Comparison of ENCODE assay signal across 8 cellular contexts in the genomic region with DNA sequence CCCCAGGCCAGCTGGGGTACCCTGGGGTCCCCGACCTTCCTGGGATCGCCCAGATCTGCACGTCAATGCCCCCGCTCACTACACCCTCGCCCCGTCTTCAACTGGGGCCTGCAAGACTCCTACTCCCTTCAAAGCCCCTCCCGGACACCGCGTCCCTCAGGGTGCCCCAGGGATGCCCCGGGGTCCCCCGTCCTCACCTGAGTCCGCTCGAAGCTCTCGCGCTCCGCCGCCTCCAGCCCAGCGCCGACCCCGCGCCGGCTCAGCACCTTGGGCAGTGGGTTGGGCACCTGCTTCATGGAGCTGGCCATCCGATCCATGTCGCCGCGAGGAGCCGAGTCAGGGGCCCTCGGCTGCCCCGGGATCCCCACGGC. TPM values are rescaled to one million over a fixed set of nuclear protein-coding genes. Genes with fewer than 3 reads are reported as not detected.
DNase-seq lines count a peak whose midpoint lies in the region; ATAC-seq and TF ChIP-seq lines count a peak whose summit lies in the region.

A gene (minus strand): TSS at position 338 of the 371 bp plus-strand sequence. CDS start 21 bp downstream, at position 317.

- H3K9me3 Mint-ChIP-seq in CD8-positive, alpha-beta memory T cell, result no peaks in the 10 kb centered on the region
- no peaks in the 10 kb centered on the region for H3K9me3 Mint-ChIP-seq in immature natural killer cell

- intact Hi-C loops in ascending aorta (cut with DNase I), result loop anchor here (1.0 to 5.0 kb wide), 3 partner anchors 90 to 139 kb away; a partner anchor contains a TSS

- CTCF ChIA-PET in CD8-positive, alpha-beta memory T cell (lab: Charles Lee), result interaction anchor here (0.7 to 1.8 kb wide), 4 partner anchors 9 to 36 kb away, joined by 3 to 9 read pairs (median 4); no protein-coding TSS in a partner anchor

- H3K4me1 ChIP-seq in CD8-positive, alpha-beta memory T cell (ENCODE audit: insufficient read depth, low read length), result peaks cover 9% of the 10 kb centered on the region
- H3K4me1 ChIP-seq in ascending aorta, result peaks cover 0 to 21% of the 10 kb centered on the region in 2 donors

- H3K9me3 ChIP-seq in CD8-positive, alpha-beta memory T cell (ENCODE audit: low read length), result no peaks in the 10 kb centered on the region
- H3K9me3 ChIP-seq in ascending aorta, result no peaks in the 10 kb centered on the region

- H3K36me3 Mint-ChIP-seq in CD8-positive, alpha-beta memory T cell, result peaks cover 2 to 4% (median 3%) of the 10 kb centered on the region in 3 donors
- H3K36me3 Mint-ChIP-seq in immature natural killer cell, result peaks cover 3 to 7% (median 5%) of the 10 kb centered on the region in 3 donors

- H3K27me3 Mint-ChIP-seq in CD8-positive, alpha-beta memory T cell, result no peaks in the 10 kb centered on the region
- H3K27me3 Mint-ChIP-seq in immature natural killer cell (ENCODE audit: low read depth in 3 of 3), result peaks cover 0 to 4% (median 3%) of the 10 kb centered on the region in 3 donors

- H3K27ac Mint-ChIP-seq in CD8-positive, alpha-beta memory T cell, result peak within 1 kb of the TSS; percentile 79 to 100 (median 98)
- H3K27ac Mint-ChIP-seq in immature natural killer cell, result peak within 1 kb of the TSS; percentile 83 to 100 (median 97)

- H3K4me3 Mint-ChIP-seq in CD8-positive, alpha-beta memory T cell, result peak within 1 kb of the TSS; percentile 89 to 99 (median 97)
- peak within 1 kb of the TSS; percentile 91 to 100 (median 97) for H3K4me3 Mint-ChIP-seq in immature natural killer cell

- H3K27me3 ChIP-seq in CD8-positive, alpha-beta memory T cell (ENCODE audit: insufficient read depth, low read length, poor library complexity, severe bottlenecking), result no peaks in the 10 kb centered on the region
- H3K27me3 ChIP-seq in ascending aorta, result no peaks in the 10 kb centered on the region

- POLR2A ChIA-PET in CD8-positive, alpha-beta memory T cell (lab: Charles Lee), result interaction anchor here (0.8 to 1.9 kb wide), 2 partner anchors 9 to 11 kb away, joined by 11 to 19 read pairs; no protein-coding TSS in a partner anchor

- peak within 1 kb of the TSS; percentile 78 for H3K27ac ChIP-seq in CD8-positive, alpha-beta memory T cell (ENCODE audit: low read depth, low read length)
- peak within 1 kb of the TSS; percentile 76 to 84 for H3K27ac ChIP-seq in ascending aorta

- peak within 1 kb of the TSS; percentile 89 for H3K4me3 ChIP-seq in CD8-positive, alpha-beta memory T cell (ENCODE audit: low read length)
- H3K4me3 ChIP-seq in ascending aorta, result peak within 1 kb of the TSS; percentile 79 to 81

- peak; percentile 5 for ATAC-seq in HG02943 (IDR thresholded peaks at IDR 0.05; ENCODE audit: low read depth, unreplicated experiment)
- ATAC-seq in stimulated activated naive CD8-positive, alpha-beta T cell treated with anti-CD3 and anti-CD28 coated beads, Interleukin-15, Interleukin-2, amounts not matched to agents 100 U/mL and 50 U/mL, for 24 hours, result peak; percentile 0

- no peak for TF ChIP-seq CTCF in ascending aorta (IDR thresholded peaks at IDR 0.05)

- peaks cover 18 to 35% (median 20%) of the 10 kb centered on the region in 3 donors for H3K4me1 Mint-ChIP-seq in CD8-positive, alpha-beta memory T cell
- H3K4me1 Mint-ChIP-seq in immature natural killer cell, result peaks cover 21 to 35% of the 10 kb centered on the region in 2 donors

- no peaks in the 10 kb centered on the region for H3K36me3 ChIP-seq in CD8-positive, alpha-beta memory T cell (ENCODE audit: insufficient read depth, low read length)
- no peaks in the 10 kb centered on the region for H3K36me3 ChIP-seq in ascending aorta

- no peak for DNase-seq in CD8-positive, alpha-beta memory T cell
- DNase-seq in ascending aorta (ENCODE audit: low spot score in 2 of 2), result peak in 1 of 2 donors; percentile 69
- DNase-seq in immature natural killer cell, result no peak
- DNase-seq in stimulated activated naive CD8-positive, alpha-beta T cell treated with anti-CD3 and anti-CD28 coated beads, Interleukin-15, Interleukin-2, amounts not matched to agents 100 U/mL and 50 U/mL, for 24 hours, result no peak
- DNase-seq in cerebellar cortex (ENCODE audit: low spot score), result no peak
- DNase-seq in NCI-H2171 treated with DMSO at 0.1 percent for 48 hours (lab: John Stamatoyannopoulos, UW), result no peak
- no peak for DNase-seq in stimulated activated CD4-positive, alpha-beta T cell treated with anti-CD3 and anti-CD28 coated beads, Interleukin-4, amount 100 ng/mL, for 24 hours

RNA-seq across cellular contexts. Expression of the gene that starts here (rescaled TPM):
- total RNA-seq in CD8-positive, alpha-beta memory T cell, result 1 to 10 TPM; 6.7 to 7.4 TPM
- polyA plus RNA-seq in CD8-positive, alpha-beta memory T cell, result 6.1 TPM
- 47.5 TPM for total RNA-seq in ascending aorta
- 10 to 100 TPM in 1 of 3 donors, 1 to 10 TPM in 2; 3.9 to 13.3 (median 5.9) TPM for polyA plus RNA-seq in immature natural killer cell
